Comparison of ENCODE assay signal across 11 cellular contexts in the genomic region with DNA sequence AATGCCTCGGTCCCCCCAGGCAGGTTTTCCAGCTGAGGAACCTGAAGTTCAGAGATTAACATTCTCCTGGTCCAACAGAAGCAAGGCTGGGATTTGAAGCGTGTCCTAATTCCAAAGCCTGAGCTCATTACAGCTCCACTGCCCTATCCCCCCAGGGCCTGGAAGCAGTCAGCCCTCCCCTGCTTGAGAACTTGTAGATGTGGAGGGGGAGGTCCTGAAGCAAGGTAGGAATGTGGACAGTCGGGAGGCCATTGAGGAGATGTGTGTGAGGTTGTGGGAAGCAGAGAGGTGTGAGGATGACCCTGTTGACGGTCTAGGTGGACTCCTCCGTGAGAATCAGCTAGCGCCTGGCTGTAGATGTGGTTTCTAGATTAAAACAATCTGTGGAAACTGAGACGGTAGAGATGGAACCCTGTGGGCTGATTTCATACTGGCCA. TPM values are rescaled to one million over a fixed set of nuclear protein-coding genes. Genes with fewer than 3 reads are reported as not detected.
A peak's percentile ranks its signal among the peaks of the same experiment; 100 is the strongest.
DNase-seq lines count a peak whose midpoint lies in the region; ATAC-seq and TF ChIP-seq lines count a peak whose summit lies in the region.
"Had no signal": no experiment of that assay in that cellular context is flagged by ENCODE, and none has a peak within 500 bp of the region (broad histone marks: within the 10 kb centered on the region; RNA-seq: fewer than 3 reads in every experiment).

No MANE protein-coding gene starts in this region.

- H3K27ac Mint-ChIP-seq in activated naive CD4-positive, alpha-beta T cell treated with anti-CD3 and anti-CD28 coated beads, Interleukin-2, amount 10 ng/mL, durations not matched to agents 7 days and 5 days = peak overlapping the region; percentile 62
- H3K27ac Mint-ChIP-seq in activated naive CD4-positive, alpha-beta T cell treated with anti-CD3 and anti-CD28 coated beads for 36 hours = no peak overlapping the region
- peak overlapping the region; percentile 60 for H3K27ac Mint-ChIP-seq in endodermal cell
- peak overlapping the region; percentile 66 for H3K27ac Mint-ChIP-seq in stimulated activated naive CD8-positive, alpha-beta T cell treated with anti-CD3 and anti-CD28 coated beads, Interleukin-15, Interleukin-2, amounts not matched to agents 100 ng/mL and 50 ng/mL, for 24 hours

- peaks cover 47% of the 10 kb centered on the region for H3K36me3 Mint-ChIP-seq in activated naive CD4-positive, alpha-beta T cell treated with anti-CD3 and anti-CD28 coated beads, Interleukin-2, amount 10 ng/mL, durations not matched to agents 7 days and 5 days
- peaks cover 27% of the 10 kb centered on the region for H3K36me3 Mint-ChIP-seq in activated naive CD4-positive, alpha-beta T cell treated with anti-CD3 and anti-CD28 coated beads for 36 hours (ENCODE audit: low read depth)
- peaks cover 53% of the 10 kb centered on the region for H3K36me3 Mint-ChIP-seq in endodermal cell (ENCODE audit: low read depth)
- peaks cover 38% of the 10 kb centered on the region for H3K36me3 Mint-ChIP-seq in stimulated activated naive CD8-positive, alpha-beta T cell treated with anti-CD3 and anti-CD28 coated beads, Interleukin-15, Interleukin-2, amounts not matched to agents 100 ng/mL and 50 ng/mL, for 24 hours (ENCODE audit: low read depth)

- CTCF ChIA-PET in activated naive CD4-positive, alpha-beta T cell treated with anti-CD3 and anti-CD28 coated beads, Interleukin-2, amount 10 ng/mL, durations not matched to agents 7 days and 5 days (lab: Charles Lee) = interaction anchor here (1.1 to 4.6 kb wide), 9 partner anchors 12 to 142 kb away, joined by 3 to 27 read pairs (median 4); no protein-coding TSS in a partner anchor
- CTCF ChIA-PET in activated naive CD4-positive, alpha-beta T cell treated with anti-CD3 and anti-CD28 coated beads for 36 hours (lab: Charles Lee) = interaction anchor here (0.5 to 2.8 kb wide), 4 partner anchors 9 to 42 kb away, joined by 3 to 20 read pairs (median 3); no protein-coding TSS in a partner anchor

- peaks cover 70% of the 10 kb centered on the region for H3K36me3 ChIP-seq in endodermal cell (ENCODE audit: control insufficient read depth, insufficient read depth, low read length)

- ATAC-seq in SK-N-SH treated with all-trans-retinoic acid at 6 μM for 48 hours = peak; percentile 57
- no peak for ATAC-seq in HG02970 (IDR thresholded peaks at IDR 0.05; ENCODE audit: low FRiP score, unreplicated experiment)

- peaks cover 8% of the 10 kb centered on the region for H3K9me3 Mint-ChIP-seq in activated naive CD4-positive, alpha-beta T cell treated with anti-CD3 and anti-CD28 coated beads, Interleukin-2, amount 10 ng/mL, durations not matched to agents 7 days and 5 days
- H3K9me3 Mint-ChIP-seq in activated naive CD4-positive, alpha-beta T cell treated with anti-CD3 and anti-CD28 coated beads for 36 hours = peaks cover 5% of the 10 kb centered on the region
- H3K9me3 Mint-ChIP-seq in endodermal cell = peaks cover 28% of the 10 kb centered on the region
- peaks cover 4% of the 10 kb centered on the region for H3K9me3 Mint-ChIP-seq in stimulated activated naive CD8-positive, alpha-beta T cell treated with anti-CD3 and anti-CD28 coated beads, Interleukin-15, Interleukin-2, amounts not matched to agents 100 ng/mL and 50 ng/mL, for 24 hours

- H3K27me3 Mint-ChIP-seq in activated naive CD4-positive, alpha-beta T cell treated with anti-CD3 and anti-CD28 coated beads, Interleukin-2, amount 10 ng/mL, durations not matched to agents 7 days and 5 days = no peaks in the 10 kb centered on the region
- no peaks in the 10 kb centered on the region for H3K27me3 Mint-ChIP-seq in activated naive CD4-positive, alpha-beta T cell treated with anti-CD3 and anti-CD28 coated beads for 36 hours (ENCODE audit: low read depth)
- H3K27me3 Mint-ChIP-seq in endodermal cell (ENCODE audit: insufficient read depth) = peaks cover 4% of the 10 kb centered on the region
- H3K27me3 Mint-ChIP-seq in stimulated activated naive CD8-positive, alpha-beta T cell treated with anti-CD3 and anti-CD28 coated beads, Interleukin-15, Interleukin-2, amounts not matched to agents 100 ng/mL and 50 ng/mL, for 24 hours = no peaks in the 10 kb centered on the region

- no peak for TF ChIP-seq CTCF in endodermal cell (conservative IDR thresholded peaks at IDR 0.05)

- peaks cover 86% of the 10 kb centered on the region for H3K4me1 Mint-ChIP-seq in activated naive CD4-positive, alpha-beta T cell treated with anti-CD3 and anti-CD28 coated beads, Interleukin-2, amount 10 ng/mL, durations not matched to agents 7 days and 5 days
- H3K4me1 Mint-ChIP-seq in activated naive CD4-positive, alpha-beta T cell treated with anti-CD3 and anti-CD28 coated beads for 36 hours (ENCODE audit: low read depth) = peaks cover 41% of the 10 kb centered on the region
- H3K4me1 Mint-ChIP-seq in endodermal cell = peaks cover 36% of the 10 kb centered on the region
- H3K4me1 Mint-ChIP-seq in stimulated activated naive CD8-positive, alpha-beta T cell treated with anti-CD3 and anti-CD28 coated beads, Interleukin-15, Interleukin-2, amounts not matched to agents 100 ng/mL and 50 ng/mL, for 24 hours (ENCODE audit: low read depth) = peaks cover 59% of the 10 kb centered on the region

- peaks cover 23% of the 10 kb centered on the region for H3K4me1 ChIP-seq in endodermal cell (ENCODE audit: control insufficient read depth, insufficient read depth, low read length)

- 77 to 84% methylated on average over 4 to 7 of the region's 7 CpGs for WGBS in endodermal cell (ENCODE audit: insufficient coverage in 1 of 2, insufficient read length in 1 of 2), 2 experiments

- H3K9me3 ChIP-seq in endodermal cell (ENCODE audit: control insufficient read depth, low read length) = peaks cover 40% of the 10 kb centered on the region

- H3K4me3 ChIP-seq in endodermal cell (ENCODE audit: low read length) = no peak overlapping the region

- intact Hi-C loops in activated naive CD4-positive, alpha-beta T cell treated with anti-CD3 and anti-CD28 coated beads for 36 hours (cut with micrococcal nuclease) = no loop called here

- no peak for DNase-seq in activated naive CD4-positive, alpha-beta T cell treated with anti-CD3 and anti-CD28 coated beads, Interleukin-2, amount 10 ng/mL, durations not matched to agents 7 days and 5 days
- no peak for DNase-seq in activated naive CD4-positive, alpha-beta T cell treated with anti-CD3 and anti-CD28 coated beads for 36 hours
- DNase-seq in endodermal cell = peak; percentile 81
- no peak for DNase-seq in inferior parietal cortex (ENCODE audit: extremely low spot score)
- no peak for DNase-seq in amniotic stem cell (lab: John Stamatoyannopoulos, UW)
- DNase-seq: anterior cingulate cortex, DMS79 treated with DMSO at 0.1 percent for 48 hours, posterior cingulate gyrus had no signal

- H3K27me3 ChIP-seq in endodermal cell (ENCODE audit: control insufficient read depth, insufficient read depth, low read length, poor library complexity, severe bottlenecking) = no peaks in the 10 kb centered on the region

- no peak overlapping the region for H3K27ac ChIP-seq in endodermal cell (ENCODE audit: low read depth, low read length)

- no peak overlapping the region for H3K4me3 Mint-ChIP-seq in activated naive CD4-positive, alpha-beta T cell treated with anti-CD3 and anti-CD28 coated beads, Interleukin-2, amount 10 ng/mL, durations not matched to agents 7 days and 5 days
- H3K4me3 Mint-ChIP-seq in activated naive CD4-positive, alpha-beta T cell treated with anti-CD3 and anti-CD28 coated beads for 36 hours = no peak overlapping the region
- peak overlapping the region; percentile 2 for H3K4me3 Mint-ChIP-seq in endodermal cell
- no peak overlapping the region for H3K4me3 Mint-ChIP-seq in stimulated activated naive CD8-positive, alpha-beta T cell treated with anti-CD3 and anti-CD28 coated beads, Interleukin-15, Interleukin-2, amounts not matched to agents 100 ng/mL and 50 ng/mL, for 24 hours

- no peak overlapping the region for H3K9ac ChIP-seq in endodermal cell (ENCODE audit: extremely low read depth, low read length, poor library complexity, severe bottlenecking)

TF ChIP-seq in SK-N-SH treated with all-trans-retinoic acid at 6 μM for 48 hours, 23 proteins besides CTCF, POLR2A, EP300 and RAD21 (continues in another document):
- TF ChIP-seq, protein P1, sequence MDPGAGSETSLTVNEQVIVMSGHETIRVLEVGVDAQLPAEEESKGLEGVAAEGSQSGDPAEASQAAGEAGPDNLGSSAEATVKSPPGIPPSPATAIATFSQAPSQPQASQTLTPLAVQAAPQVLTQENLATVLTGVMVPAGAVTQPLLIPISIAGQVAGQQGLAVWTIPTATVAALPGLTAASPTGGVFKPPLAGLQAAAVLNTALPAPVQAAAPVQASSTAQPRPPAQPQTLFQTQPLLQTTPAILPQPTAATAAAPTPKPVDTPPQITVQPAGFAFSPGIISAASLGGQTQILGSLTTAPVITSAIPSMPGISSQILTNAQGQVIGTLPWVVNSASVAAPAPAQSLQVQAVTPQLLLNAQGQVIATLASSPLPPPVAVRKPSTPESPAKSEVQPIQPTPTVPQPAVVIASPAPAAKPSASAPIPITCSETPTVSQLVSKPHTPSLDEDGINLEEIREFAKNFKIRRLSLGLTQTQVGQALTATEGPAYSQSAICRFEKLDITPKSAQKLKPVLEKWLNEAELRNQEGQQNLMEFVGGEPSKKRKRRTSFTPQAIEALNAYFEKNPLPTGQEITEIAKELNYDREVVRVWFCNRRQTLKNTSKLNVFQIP (CRISPR knock-in tag; IDR thresholded peaks at IDR 0.05; ENCODE audit: borderline replicate concordance, low read depth) = no peak
- TF ChIP-seq ARNTL (CRISPR knock-in tag; IDR thresholded peaks at IDR 0.05; ENCODE audit: borderline replicate concordance, low read depth) = no peak
- TF ChIP-seq RARB (CRISPR knock-in tag; IDR thresholded peaks at IDR 0.05) = no peak
- TF ChIP-seq ISL1 (CRISPR knock-in tag; IDR thresholded peaks at IDR 0.05) = no peak
- no peak for TF ChIP-seq TCF4 (CRISPR knock-in tag; IDR thresholded peaks at IDR 0.05; ENCODE audit: borderline replicate concordance)
- TF ChIP-seq SNAI2 (CRISPR knock-in tag; IDR thresholded peaks at IDR 0.05) = no peak
- no peak for TF ChIP-seq ESRRG (CRISPR knock-in tag; IDR thresholded peaks at IDR 0.05)

RNA-seq across cellular contexts. Expression of a gene that starts 8.1 kb away (rescaled TPM):
- total RNA-seq in activated naive CD4-positive, alpha-beta T cell treated with anti-CD3 and anti-CD28 coated beads for 36 hours = 10 to 100 TPM; 43.7 to 47.2 TPM
- 10 to 100 TPM; 28.8 to 39.6 TPM for total RNA-seq in endodermal cell
- polyA plus RNA-seq in endodermal cell (2013, experiment 1 of 2) = 17.7 TPM
- 21.1 TPM for polyA plus RNA-seq in endodermal cell (2013, experiment 2 of 2)
